11 cellular contexts compared by ENCODE assay signal in genomic region chr4:80307774-80308465, GRCh38. TPM values are rescaled to one million over a fixed set of nuclear protein-coding genes. Genes with fewer than 3 reads are reported as not detected.
DNase-seq lines count a peak whose midpoint lies in the region; ATAC-seq and TF ChIP-seq lines count a peak whose summit lies in the region.
"Had no signal": no experiment of that assay in that cellular context is flagged by ENCODE, and none has a peak within 500 bp of the region (broad histone marks: within the 10 kb centered on the region; RNA-seq: fewer than 3 reads in every experiment).

No MANE protein-coding gene starts in this region.

- TF ChIP-seq POLR2A in gastroesophageal sphincter (IDR thresholded peaks at IDR 0.05), result no peak

- H3K4me3 ChIP-seq in HAP-1, result no peak overlapping the region
- H3K4me3 ChIP-seq in gastroesophageal sphincter, result peak overlapping the region; percentile 1 to 16

- H3K27me3 ChIP-seq in HAP-1 (ENCODE audit: low read depth) (no peaks in the 10 kb centered on the region; the same call in none of the 2 replicates), gastroesophageal sphincter (no peaks in the 10 kb centered on the region)

- WGBS in gastroesophageal sphincter (ENCODE audit: low coverage in 1 of 2), 2 donors, result 24 to 28% methylated on average over 7 to 10 of the region's 10 CpGs

- ATAC-seq in gastroesophageal sphincter (peak; percentile 63), GM18861 (IDR thresholded peaks at IDR 0.05; ENCODE audit: unreplicated experiment) (no peak), HG02870 (IDR thresholded peaks at IDR 0.05; ENCODE audit: unreplicated experiment) (no peak)
- ATAC-seq: naive thymus-derived CD8-positive, alpha-beta T cell had no signal

- H3K36me3 ChIP-seq in HAP-1 (replicated peaks) (no peaks in the 10 kb centered on the region), gastroesophageal sphincter (no peaks in the 10 kb centered on the region)

- no peak for TF ChIP-seq EP300 in gastroesophageal sphincter (IDR thresholded peaks at IDR 0.05)

- peak overlapping the region; percentile 70 to 79 (median 75) for H3K27ac ChIP-seq in gastroesophageal sphincter
- H3K27ac ChIP-seq: C4-2B had no signal

- H3K4me1 ChIP-seq in HAP-1, result peaks cover 23% of the 10 kb centered on the region
- peaks cover 6 to 26% (median 6%) of the 10 kb centered on the region in 3 donors for H3K4me1 ChIP-seq in gastroesophageal sphincter

- no peaks in the 10 kb centered on the region for H3K9me3 ChIP-seq in HAP-1
- H3K9me3 ChIP-seq in gastroesophageal sphincter, result no peaks in the 10 kb centered on the region

- in situ Hi-C loops in HAP-1 (cut with MboI; ENCODE audit: low sequenced_read_pairs), result no loop called here

- DNase-seq in A172 (ENCODE audit: low spot score) (peak; percentile 72), HAP-1 (ENCODE audit: low spot score in 2 of 2) (peak; percentile 54 to 56), RPMI7951 (ENCODE audit: low read depth) (peak; percentile 74), NCI-H1694 (lab: John Stamatoyannopoulos, UW) (no peak), amygdala (lab: John Stamatoyannopoulos, UW) (no peak)
- DNase-seq: activated naive CD4-positive, alpha-beta T cell; naive thymus-derived CD8-positive, alpha-beta T cell had no signal

- TF ChIP-seq CTCF in gastroesophageal sphincter (IDR thresholded peaks at IDR 0.05), result no peak

RNA-seq across cellular contexts. Expression of gene CFAP299, which starts 27.6 kb away (rescaled TPM):
- 0.28 and 3.8 TPM in 2 replicates for total RNA-seq in A172 (2014; rRNA removed; shearing (Covaris generic))
- 0.36 TPM in 1 of 2 replicates, not detected in the other for total RNA-seq in RPMI7951 (2014; rRNA removed; shearing (Covaris generic))
- 1 to 10 TPM in 1 of 4 donors, not detected in 3; 5.1 TPM for total RNA-seq in gastroesophageal sphincter
- total RNA-seq: naive thymus-derived CD8-positive, alpha-beta T cell had no signal

RNA-seq across cellular contexts. Expression of gene FGF5, which starts 41.5 kb away (rescaled TPM):
- 0.91 and 1.5 TPM in 2 replicates for total RNA-seq in A172 (2014; rRNA removed; shearing (Covaris generic))
- total RNA-seq in RPMI7951 (2014; rRNA removed; shearing (Covaris generic)), result 3.1 and 5.4 TPM in 2 replicates
- 1 to 10 TPM; 1.2 to 2.4 (median 2.0) TPM for total RNA-seq in gastroesophageal sphincter
- total RNA-seq: naive thymus-derived CD8-positive, alpha-beta T cell had no signal

Comparison
In these comparisons a context has a peak if more than half of its experiments do, and no peak if none do; other contexts are left out.
1. DNase-seq: peak in A172 (single experiment), HAP-1 (2 of 2) and RPMI7951 (single experiment); none in NCI-H1694 (single experiment) and amygdala (0 of 56).